Comparison of ENCODE assay signal across 8 cellular contexts in genomic region chrX:106436695-106437094, GRCh38.
"Had no signal": no experiment of that assay in that cellular context is flagged by ENCODE, and none has a peak within 500 bp of the region (broad histone marks: within the 10 kb centered on the region; RNA-seq: fewer than 3 reads in every experiment).

No MANE protein-coding gene starts in this region.

- DNase-seq: GM23248, GOT3, H7, H9, HCEC 1CT, HFFc6 had no signal

- H3K9me3 Mint-ChIP-seq: GM23338 had no signal

- H2AFZ ChIP-seq: GM23248, GM23338 had no signal

- H3K4me3 Mint-ChIP-seq: GM23338, H9, HFFc6 had no signal

- H3K4me1 Mint-ChIP-seq: GM23338, H9 had no signal

- H3K4me1 ChIP-seq: HAP-1 had no signal

- H3K9ac ChIP-seq: GM23248 had no signal

- H3K27ac Mint-ChIP-seq: GM23338, H9, HFFc6 had no signal

- H3K27ac ChIP-seq: GM23248 had no signal

- H3K4me2 ChIP-seq: GM23338 had no signal

- H3K9me3 ChIP-seq: HAP-1 had no signal

- H3K36me3 ChIP-seq: HAP-1 had no signal

- H3K4me3 ChIP-seq: GM23248, GM23338, HAP-1 had no signal
